Comparison of ENCODE assay signal across 8 cellular contexts in the genomic region with DNA sequence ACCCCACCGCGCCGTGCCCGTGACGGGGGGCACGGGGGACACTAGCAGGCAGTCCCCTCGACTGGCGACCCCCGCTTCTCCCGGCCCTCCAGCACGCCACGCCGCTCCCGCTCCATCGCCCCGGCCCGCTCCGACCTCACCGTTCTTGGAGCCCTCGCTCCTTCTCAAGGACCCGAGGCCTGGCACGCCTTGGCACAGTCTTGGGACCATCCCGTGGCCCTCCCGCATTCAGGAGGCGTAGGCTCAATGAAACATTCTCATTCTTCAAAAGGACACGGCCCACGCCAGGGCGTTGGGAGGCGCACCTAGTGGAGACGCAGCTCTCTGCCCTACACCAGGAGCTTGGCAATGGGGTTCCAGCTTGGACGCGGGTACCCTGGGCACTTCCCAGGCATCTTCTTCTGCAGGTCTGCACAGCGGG. TPM values are rescaled to one million over a fixed set of nuclear protein-coding genes. Genes with fewer than 3 reads are reported as not detected.
DNase-seq lines count a peak whose midpoint lies in the region; ATAC-seq and TF ChIP-seq lines count a peak whose summit lies in the region.
"Had no signal": no experiment of that assay in that cellular context is flagged by ENCODE, and none has a peak within 500 bp of the region (broad histone marks: within the 10 kb centered on the region; RNA-seq: fewer than 3 reads in every experiment).

No MANE protein-coding gene starts in this region.

- TF ChIP-seq CTCF in CD8-positive, alpha-beta T cell (IDR thresholded peaks at IDR 0.05), result no peak
- TF ChIP-seq CTCF in IMR-90 (conservative IDR thresholded peaks at IDR 0.05; ENCODE audit: low read depth, low read length), result no peak
- no peak for TF ChIP-seq CTCF in coronary artery (IDR thresholded peaks at IDR 0.05)
- no peak for TF ChIP-seq CTCF in upper lobe of right lung (IDR thresholded peaks at IDR 0.05)

- H3K27ac ChIP-seq in CD8-positive, alpha-beta T cell (ENCODE audit: low read depth, low read length), result no peak overlapping the region
- H3K27ac ChIP-seq in IMR-90 (ENCODE audit: insufficient read depth, low read length) (no peak overlapping the region), coronary artery (no peak overlapping the region), upper lobe of right lung (no peak overlapping the region)
- H3K27ac ChIP-seq: heart left ventricle had no signal

- intact Hi-C loops in CD8-positive, alpha-beta T cell (cut with DNase I, micrococcal nuclease), result no loop called here
- intact Hi-C loops in IMR-90 (cut with micrococcal nuclease) (loop anchor here (1.0 kb wide), 1 partner anchor 21 kb away; no protein-coding TSS in a partner anchor), upper lobe of right lung (cut with DNase I) (no loop called here)

- no peak overlapping the region for H3K18ac ChIP-seq in IMR-90 (ENCODE audit: low read depth, low read length)

- DNase-seq in CD8-positive, alpha-beta T cell, result no peak
- DNase-seq in IMR-90 (no peak), coronary artery (ENCODE audit: low spot score) (no peak), occipital lobe (lab: John Stamatoyannopoulos, UW) (peak; percentile 18), HK-2 (ENCODE audit: unreplicated experiment) (no peak), mucosa of gallbladder (ENCODE audit: low spot score) (no peak), upper lobe of right lung (no peak)

- POLR2A ChIA-PET in CD8-positive, alpha-beta T cell (lab: Charles Lee), result no interaction called here
- POLR2A ChIA-PET in IMR-90 (lab: Charles Lee; ENCODE audit: unreplicated experiment), result no interaction called here

- H4K5ac ChIP-seq in IMR-90 (ENCODE audit: low read depth, low read length), result no peak overlapping the region

- H4K20me1 ChIP-seq in IMR-90 (ENCODE audit: insufficient read depth, low read length), result peaks cover 27% of the 10 kb centered on the region

- no peak overlapping the region for H4K91ac ChIP-seq in IMR-90 (ENCODE audit: insufficient read depth, low read depth, low read length)

- CTCF ChIA-PET in CD8-positive, alpha-beta T cell (lab: Charles Lee), result no interaction called here
- CTCF ChIA-PET in IMR-90 (lab: Yijun Ruan, JAX), result interaction anchor here (1.0 to 1.3 kb wide), 2 partner anchors 91 to 100 kb away, joined by 3 to 7 read pairs; no protein-coding TSS in a partner anchor

- WGBS in IMR-90 (ENCODE audit: extremely low coverage in 2 of 2, insufficient read length in 1 of 2), 2 experiments, result 12% methylated on average over 20 of the region's 33 CpGs; no CpG with 5 or more reads in 1 of the 2 experiments

- peaks cover 17% of the 10 kb centered on the region for H3K36me3 Mint-ChIP-seq in CD8-positive, alpha-beta T cell

- H2AFZ ChIP-seq in IMR-90 (replicated peaks; ENCODE audit: low read length, poor library complexity), result peak overlapping the region; percentile 58

- H3K9ac ChIP-seq in IMR-90 (ENCODE audit: low read depth, low read length), result no peak overlapping the region

- peak overlapping the region; percentile 77 for H3K4me3 Mint-ChIP-seq in CD8-positive, alpha-beta T cell

- H3K14ac ChIP-seq in IMR-90 (replicated peaks; ENCODE audit: low read depth, low read length), result no peak overlapping the region

- no TSS peak for BruUV-seq in IMR-90 (replicated peaks; lab: Mats Ljungman, UMichigan)

- peaks cover 22% of the 10 kb centered on the region for H3K27me3 Mint-ChIP-seq in CD8-positive, alpha-beta T cell (ENCODE audit: low read depth)

- no peaks in the 10 kb centered on the region for H3K9me3 Mint-ChIP-seq in CD8-positive, alpha-beta T cell

- H3K79me1 ChIP-seq in IMR-90 (ENCODE audit: low read depth in 1 of 2, low read length in 2 of 2), result peaks cover 0 to 3% of the 10 kb centered on the region in 2 experiments; a peak in 1 of 4 replicates

- H3K27me3 ChIP-seq in CD8-positive, alpha-beta T cell (ENCODE audit: insufficient read depth, low read length), result peaks cover 7% of the 10 kb centered on the region
- H3K27me3 ChIP-seq in IMR-90 (ENCODE audit: control insufficient read depth, insufficient read depth, low read length) (peaks cover 7% of the 10 kb centered on the region; the same call in 1 of the 2 replicates), upper lobe of right lung (peaks cover 24% of the 10 kb centered on the region)

- peaks cover 9% of the 10 kb centered on the region for H3K4me1 Mint-ChIP-seq in CD8-positive, alpha-beta T cell (ENCODE audit: low read depth)

- H2BK120ac ChIP-seq in IMR-90 (ENCODE audit: low read depth, low read length), result no peak overlapping the region

- no peak for TF ChIP-seq RAD21 in IMR-90 (IDR thresholded peaks at IDR 0.05; ENCODE audit: low read length)

- H3K9me1 ChIP-seq in IMR-90 (ENCODE audit: insufficient read depth, low read length), result no peaks in the 10 kb centered on the region

- peaks cover 7% of the 10 kb centered on the region for H3K4me1 ChIP-seq in CD8-positive, alpha-beta T cell (ENCODE audit: insufficient read depth, low read length)
- H3K4me1 ChIP-seq in IMR-90 (ENCODE audit: control insufficient read depth, insufficient read depth, low read length) (peaks cover 8% of the 10 kb centered on the region; the same call in 1 of the 2 replicates), upper lobe of right lung (peaks cover 3% of the 10 kb centered on the region)

- H3K23ac ChIP-seq in IMR-90 (ENCODE audit: low read depth, low read length), result no peak overlapping the region

- H2BK15ac ChIP-seq in IMR-90 (ENCODE audit: low read depth, low read length), result no peak overlapping the region

- peak overlapping the region; percentile 28 for H2AK9ac ChIP-seq in IMR-90 (replicated peaks; ENCODE audit: low read depth, low read length, poor library complexity)

- dilution Hi-C loops in IMR-90 (cut with HindIII; ENCODE audit: low sequenced_read_pairs, unreplicated experiment), result no loop called here

- in situ Hi-C loops in IMR-90 (cut with MboI; ENCODE audit: low sequenced_read_pairs), result no loop called here

- H2BK20ac ChIP-seq in IMR-90 (ENCODE audit: low read depth, low read length), result no peak overlapping the region

- H3K36me3 ChIP-seq in CD8-positive, alpha-beta T cell (ENCODE audit: insufficient read depth, low read length), result no peaks in the 10 kb centered on the region
- H3K36me3 ChIP-seq in IMR-90 (ENCODE audit: control insufficient read depth, insufficient read depth, low read length) (peaks cover 25% of the 10 kb centered on the region), upper lobe of right lung (peaks cover 28% of the 10 kb centered on the region)

- no peak for ATAC-seq in CD8-positive, alpha-beta T cell
- ATAC-seq in IMR-90 (ENCODE audit: low read depth) (no peak; the same call in 1 of the 2 replicates), upper lobe of right lung (no peak)

- no peak overlapping the region for H2BK5ac ChIP-seq in IMR-90 (ENCODE audit: low read depth, low read length, poor library complexity, severe bottlenecking)

- H4K8ac ChIP-seq in IMR-90 (ENCODE audit: low read depth in 2 of 2, low read length in 2 of 2), result no peak overlapping the region

- H3K4me3 ChIP-seq in CD8-positive, alpha-beta T cell (ENCODE audit: low read depth, low read length), result no peak overlapping the region
- H3K4me3 ChIP-seq in IMR-90 (ENCODE audit: insufficient read depth, low read depth, low read length) (no peak overlapping the region; the same call in 1 of the 2 replicates), coronary artery (peak overlapping the region; percentile 71), upper lobe of right lung (no peak overlapping the region)

- H3K56ac ChIP-seq in IMR-90 (ENCODE audit: extremely low read depth, insufficient read depth, low read length), result no peak overlapping the region

- peak overlapping the region; percentile 48; the same call in 1 of the 2 replicates for H3K4me2 ChIP-seq in IMR-90 (ENCODE audit: low read depth, low read length)

- H2AK5ac ChIP-seq in IMR-90 (ENCODE audit: low read depth, low read length), result no peak overlapping the region; the same call in 1 of the 2 replicates

- no peak overlapping the region for H3K4ac ChIP-seq in IMR-90 (ENCODE audit: low read depth, low read length)

- H3K9me3 ChIP-seq in CD8-positive, alpha-beta T cell (ENCODE audit: low read length), result no peaks in the 10 kb centered on the region
- H3K9me3 ChIP-seq in IMR-90 (ENCODE audit: control insufficient read depth, insufficient read depth, low read length) (no peaks in the 10 kb centered on the region), upper lobe of right lung (no peaks in the 10 kb centered on the region)
- H3K9me3 ChIP-seq: heart left ventricle had no signal

- TF ChIP-seq POLR2A in IMR-90 (IDR thresholded peaks at IDR 0.05; ENCODE audit: low read depth, low read length), result no peak

- no peak overlapping the region for H3K27ac Mint-ChIP-seq in CD8-positive, alpha-beta T cell

TF ChIP-seq in IMR-90, 13 proteins besides CTCF, POLR2A, EP300 and RAD21 (continues in another document):
- TF ChIP-seq MAFK (IDR thresholded peaks at IDR 0.05; ENCODE audit: low read depth, low read length), result no peak
- TF ChIP-seq NFE2L2 (IDR thresholded peaks at IDR 0.05; ENCODE audit: low read depth, low read length), result no peak

RNA-seq across cellular contexts. Expression of gene CERS1, which starts 0.5 kb away (rescaled TPM):
- total RNA-seq in CD8-positive, alpha-beta T cell, result not detected
- total RNA-seq in IMR-90 (2012; rRNA removed) (0.56 and 0.90 TPM in 2 replicates), occipital lobe (23.4 TPM), mucosa of gallbladder (1.8 TPM), upper lobe of right lung (not detected)
- 4.1 and 4.3 TPM in 2 replicates for polyA plus RNA-seq in IMR-90 (2012; rRNA removed)
- 2.1 and 8.4 TPM in 2 replicates for polyA plus RNA-seq in IMR-90 (2012; cell fraction: cytosol; rRNA removed)
- 2.4 and 8.1 TPM in 2 replicates for polyA plus RNA-seq in IMR-90 (2012; cell fraction: nucleus; rRNA removed; ENCODE audit: low replicate concordance)

RNA-seq across cellular contexts. Expression of gene COPE, which starts 22.8 kb away (rescaled TPM):
- 100 to 1,000 TPM; 207 to 211 TPM for total RNA-seq in CD8-positive, alpha-beta T cell
- total RNA-seq in IMR-90 (2012; rRNA removed), result 310 and 347 TPM in 2 replicates
- polyA plus RNA-seq in IMR-90 (2012; rRNA removed), result 461 and 500 TPM in 2 replicates
- 350 and 779 TPM in 2 replicates for polyA plus RNA-seq in IMR-90 (2012; cell fraction: cytosol; rRNA removed)
- polyA plus RNA-seq in IMR-90 (2012; cell fraction: nucleus; rRNA removed; ENCODE audit: low replicate concordance), result 196 and 505 TPM in 2 replicates
- 78.3 TPM for total RNA-seq in occipital lobe
- total RNA-seq in mucosa of gallbladder, result 183 TPM
- 141 TPM for total RNA-seq in upper lobe of right lung

RNA-seq across cellular contexts. Expression of gene DDX49, which starts 23.1 kb away (rescaled TPM):
- 10 to 100 TPM; 67.1 to 72.8 TPM for total RNA-seq in CD8-positive, alpha-beta T cell
- total RNA-seq in IMR-90 (2012; rRNA removed) (50.9 and 55.8 TPM in 2 replicates), occipital lobe (45.7 TPM), mucosa of gallbladder (34.2 TPM), upper lobe of right lung (45.9 TPM)
- polyA plus RNA-seq in IMR-90 (2012; rRNA removed), result 52.1 and 61.9 TPM in 2 replicates
- 52.5 and 65.2 TPM in 2 replicates for polyA plus RNA-seq in IMR-90 (2012; cell fraction: cytosol; rRNA removed)
- polyA plus RNA-seq in IMR-90 (2012; cell fraction: nucleus; rRNA removed; ENCODE audit: low replicate concordance), result 50.7 and 114 TPM in 2 replicates

RNA-seq across cellular contexts. Expression of gene HOMER3, which starts 44.6 kb away (rescaled TPM):
- under 1 TPM in 1 of 2 experiments, not detected in 1; 0.90 TPM for total RNA-seq in CD8-positive, alpha-beta T cell
- total RNA-seq in IMR-90 (2012; rRNA removed) (50.8 and 53.4 TPM in 2 replicates), occipital lobe (12.8 TPM), mucosa of gallbladder (24.5 TPM), upper lobe of right lung (29.3 TPM)
- 77.0 and 84.5 TPM in 2 replicates for polyA plus RNA-seq in IMR-90 (2012; rRNA removed)
- polyA plus RNA-seq in IMR-90 (2012; cell fraction: cytosol; rRNA removed), result 102 and 137 TPM in 2 replicates
- polyA plus RNA-seq in IMR-90 (2012; cell fraction: nucleus; rRNA removed; ENCODE audit: low replicate concordance), result 80.0 and 184 TPM in 2 replicates
